13 cellular contexts compared by ENCODE assay signal in genomic region chr10:85786401-85786899, GRCh38.
DNase-seq lines count a peak whose midpoint lies in the region; ATAC-seq and TF ChIP-seq lines count a peak whose summit lies in the region.
"Had no signal": no experiment of that assay in that cellular context is flagged by ENCODE, and none has a peak within 500 bp of the region (broad histone marks: within the 10 kb centered on the region; RNA-seq: fewer than 3 reads in every experiment).

No MANE protein-coding gene starts in this region.

- H3K36me3 Mint-ChIP-seq in type B pancreatic cell = no peaks in the 10 kb centered on the region
- H3K36me3 Mint-ChIP-seq: CD14-positive monocyte had no signal

- peaks cover 20% of the 10 kb centered on the region for H3K4me1 Mint-ChIP-seq in type B pancreatic cell (ENCODE audit: unreplicated experiment)
- H3K4me1 Mint-ChIP-seq: CD14-positive monocyte had no signal

- TF ChIP-seq CTCF in type B pancreatic cell (conservative IDR thresholded peaks at IDR 0.05) (peak; percentile 47), breast epithelium (IDR thresholded peaks at IDR 0.05) (no peak)

- peaks cover 2% of the 10 kb centered on the region for H3K27me3 Mint-ChIP-seq in type B pancreatic cell

- H3K4me3 ChIP-seq in breast epithelium = no peak overlapping the region
- H3K4me3 ChIP-seq: adrenal gland, HAP-1 had no signal

- no peaks in the 10 kb centered on the region for H3K9me3 Mint-ChIP-seq in type B pancreatic cell
- H3K9me3 Mint-ChIP-seq: CD14-positive monocyte had no signal

- H3K4me1 ChIP-seq in breast epithelium = no peaks in the 10 kb centered on the region
- H3K4me1 ChIP-seq: adrenal gland, HAP-1 had no signal

- H3K4me3 Mint-ChIP-seq in type B pancreatic cell = no peak overlapping the region
- H3K4me3 Mint-ChIP-seq: CD14-positive monocyte had no signal

- no peaks in the 10 kb centered on the region for H3K36me3 ChIP-seq in breast epithelium
- H3K36me3 ChIP-seq: adrenal gland, HAP-1 had no signal

- no peak for TF ChIP-seq POLR2A in breast epithelium (IDR thresholded peaks at IDR 0.05)

- no peak overlapping the region for H3K27ac Mint-ChIP-seq in type B pancreatic cell
- H3K27ac Mint-ChIP-seq: CD14-positive monocyte had no signal

- H3K9me3 ChIP-seq in breast epithelium = no peaks in the 10 kb centered on the region
- H3K9me3 ChIP-seq: adrenal gland, HAP-1 had no signal

- no peak for ATAC-seq in GM18873 (IDR thresholded peaks at IDR 0.05; ENCODE audit: low FRiP score, unreplicated experiment)
- ATAC-seq in GM21360 (IDR thresholded peaks at IDR 0.05; ENCODE audit: unreplicated experiment) = no peak

- DNase-seq in stimulated activated CD4-positive, alpha-beta T cell treated with anti-CD3 and anti-CD28 coated beads, Interleukin-15, amount 100 ng/mL, for 24 hours = peak; percentile 13
- no peak for DNase-seq in stimulated activated CD4-positive, alpha-beta T cell treated with anti-CD3 and anti-CD28 coated beads, Interleukin-4, amount 100 ng/mL, for 24 hours
- DNase-seq in NCI-H69 (lab: John Stamatoyannopoulos, UW) (peak; percentile 92), globus pallidus (ENCODE audit: low spot score) (peak; percentile 37), type B pancreatic cell (ENCODE audit: extremely low spot score, unreplicated experiment) (no peak), breast epithelium (ENCODE audit: low spot score in 2 of 2) (no peak)
- DNase-seq: activated CD4-positive, CD25-positive, alpha-beta regulatory T cell treated with anti-CD3 and anti-CD28 coated beads, Interleukin-2, amount 50 U/mL, for 72 hours; adrenal gland; left cardiac atrium had no signal

- no peaks in the 10 kb centered on the region for H3K27me3 ChIP-seq in breast epithelium
- H3K27me3 ChIP-seq: adrenal gland had no signal

- no peak overlapping the region for H3K27ac ChIP-seq in breast epithelium
- H3K27ac ChIP-seq: adrenal gland had no signal

- intact Hi-C loops in breast epithelium (cut with DNase I; ENCODE audit: low total_unique reads) = no loop called here

Comparison
In these comparisons a context has a peak if more than half of its experiments do, and no peak if none do; other contexts are left out.
1. DNase-seq: peak in stimulated activated CD4-positive, alpha-beta T cell treated with anti-CD3 and anti-CD28 coated beads, Interleukin-15, amount 100 ng/mL, for 24 hours (single experiment), NCI-H69 (single experiment) and globus pallidus (single experiment); none in stimulated activated CD4-positive, alpha-beta T cell treated with anti-CD3 and anti-CD28 coated beads, Interleukin-4, amount 100 ng/mL, for 24 hours (single experiment), type B pancreatic cell (single experiment) and breast epithelium (0 of 2).